13 cellular contexts compared by ENCODE assay signal in genomic region chr1:91564888-91565700, GRCh38.
A peak's percentile ranks its signal among the peaks of the same experiment; 100 is the strongest.
DNase-seq lines count a peak whose midpoint lies in the region; ATAC-seq and TF ChIP-seq lines count a peak whose summit lies in the region.
"Had no signal": no experiment of that assay in that cellular context is flagged by ENCODE, and none has a peak within 500 bp of the region (broad histone marks: within the 10 kb centered on the region; RNA-seq: fewer than 3 reads in every experiment).

No MANE protein-coding gene starts in this region.

- no peak for ATAC-seq in HG02884 (IDR thresholded peaks at IDR 0.05; ENCODE audit: unreplicated experiment)
- no peak for ATAC-seq in GM21786 (IDR thresholded peaks at IDR 0.05; ENCODE audit: unreplicated experiment)
- ATAC-seq in GM21717 (IDR thresholded peaks at IDR 0.05; ENCODE audit: unreplicated experiment), result no peak

- peaks cover 14% of the 10 kb centered on the region for H3F3A ChIP-seq in neural progenitor cell (ENCODE audit: low read depth)

- H3K9ac ChIP-seq in neural progenitor cell, result no peak overlapping the region

- no peak overlapping the region for H3K4me3 ChIP-seq in neural progenitor cell
- H3K4me3 ChIP-seq: thyroid gland had no signal

- H3K9me3 ChIP-seq in neural progenitor cell (ENCODE audit: low read depth), result peaks cover 5% of the 10 kb centered on the region
- H3K9me3 ChIP-seq: BE2C, thyroid gland had no signal

- no peaks in the 10 kb centered on the region for H4K20me1 ChIP-seq in neural progenitor cell (ENCODE audit: low read depth)

- H3K79me2 ChIP-seq in neural progenitor cell (ENCODE audit: low read depth), result no peaks in the 10 kb centered on the region

- POLR2A ChIA-PET in RWPE1 (lab: Yijun Ruan, JAX; ENCODE audit: low non-redundant PET), result no interaction called here

- peaks cover 14% of the 10 kb centered on the region for H3K4me1 ChIP-seq in neural progenitor cell
- H3K4me1 ChIP-seq: BE2C had no signal

- H3K4me3 Mint-ChIP-seq in neural progenitor cell, result peak overlapping the region; percentile 28

- no peaks in the 10 kb centered on the region for H3K36me3 ChIP-seq in neural progenitor cell
- H3K36me3 ChIP-seq: BE2C, thyroid gland had no signal

- peaks cover 3% of the 10 kb centered on the region for H3K36me3 Mint-ChIP-seq in neural progenitor cell

- H3K4me1 Mint-ChIP-seq in neural progenitor cell, result peaks cover 30% of the 10 kb centered on the region

- CTCF ChIA-PET in RWPE1 (lab: Yijun Ruan, JAX), result interaction anchor here (0.6 kb wide), 1 partner anchor 717 kb away, joined by 3 read pairs; no protein-coding TSS in a partner anchor

- H3K27me3 ChIP-seq in neural progenitor cell, result no peaks in the 10 kb centered on the region
- H3K27me3 ChIP-seq: BE2C, thyroid gland had no signal

- H3K4me2 ChIP-seq in neural progenitor cell, result no peak overlapping the region

- peaks cover 7% of the 10 kb centered on the region for H3K27me3 Mint-ChIP-seq in neural progenitor cell (ENCODE audit: insufficient read depth, low read depth)

- peaks cover 25% of the 10 kb centered on the region for H3K9me3 Mint-ChIP-seq in neural progenitor cell

- H2AFZ ChIP-seq in neural progenitor cell (replicated peaks), result no peak overlapping the region

- DNase-seq in AG20443 (ENCODE audit: low spot score), result peak; percentile 76
- DNase-seq in RWPE1 (ENCODE audit: low spot score), result no peak
- DNase-seq in fibroblast of peridontal ligament (ENCODE audit: extremely low read depth), result peak; percentile 90
- DNase-seq in neural progenitor cell (ENCODE audit: low spot score), result peak; percentile 67
- DNase-seq in NCI-H187 (lab: John Stamatoyannopoulos, UW), result no peak
- DNase-seq: activated CD4-positive, alpha-beta T cell treated with anti-CD3 and anti-CD28 coated beads for 48 hours; activated effector memory CD4-positive, alpha-beta T cell treated with Interleukin-2 at 50 U/mL for 16 hours; BE2C; NCI-H1436; thyroid gland had no signal

- peak overlapping the region; percentile 96 for H3K27ac Mint-ChIP-seq in neural progenitor cell

- TF ChIP-seq CTCF in RWPE1 (conservative IDR thresholded peaks at IDR 0.05; ENCODE audit: low read depth), result no peak
- no peak for TF ChIP-seq CTCF in neural progenitor cell (IDR thresholded peaks at IDR 0.05)

- H3K27ac ChIP-seq in RWPE1 (peak overlapping the region; percentile 76), neural progenitor cell (no peak overlapping the region)
- H3K27ac ChIP-seq: thyroid gland had no signal

Comparison
In these comparisons a context has a peak if more than half of its experiments do, and no peak if none do; other contexts are left out.
1. DNase-seq: peak in AG20443 (single experiment), fibroblast of peridontal ligament (single experiment) and neural progenitor cell (single experiment); none in RWPE1 (single experiment) and NCI-H187 (0 of 2).